23 cellular contexts compared by ENCODE assay signal in the genomic region with DNA sequence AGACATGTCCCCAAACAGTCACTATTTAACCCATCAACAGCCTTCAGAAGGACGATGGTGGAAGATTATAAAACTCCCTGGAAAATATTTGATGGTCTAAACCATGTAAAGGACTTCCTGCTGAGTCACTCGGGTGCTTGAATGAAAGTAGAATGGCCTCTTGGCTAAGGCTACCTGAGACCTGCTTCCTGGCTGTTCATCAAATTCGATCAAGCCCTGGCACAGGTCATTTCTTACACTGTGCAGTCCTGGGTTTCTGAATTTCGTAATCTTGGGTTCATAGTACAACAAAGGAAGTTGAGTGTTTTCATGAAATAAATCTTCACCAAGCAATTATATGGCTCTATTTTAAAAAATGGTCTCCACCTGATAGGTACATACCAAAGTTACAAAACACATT.
DNase-seq lines count a peak whose midpoint lies in the region; ATAC-seq and TF ChIP-seq lines count a peak whose summit lies in the region.
"Had no signal": no experiment of that assay in that cellular context is flagged by ENCODE, and none has a peak within 500 bp of the region (broad histone marks: within the 10 kb centered on the region; RNA-seq: fewer than 3 reads in every experiment).

No MANE protein-coding gene starts in this region.

- no peaks in the 10 kb centered on the region for H3K9me2 ChIP-seq in PC-3 (replicated peaks; ENCODE audit: low read length)
- no peaks in the 10 kb centered on the region for H3K9me2 ChIP-seq in PC-9 (ENCODE audit: insufficient read depth)

- H4K20me1 ChIP-seq in PC-3 (ENCODE audit: low read length): no peaks in the 10 kb centered on the region
- H4K20me1 ChIP-seq in PC-9 (ENCODE audit: insufficient read depth): no peaks in the 10 kb centered on the region

- H3K9ac ChIP-seq in PC-3 (ENCODE audit: low read length): no peak overlapping the region

- H3K9me3 ChIP-seq in PC-3 (ENCODE audit: low read length): no peaks in the 10 kb centered on the region
- H3K9me3 ChIP-seq in left lung: no peaks in the 10 kb centered on the region
- H3K9me3 ChIP-seq in stomach: no peaks in the 10 kb centered on the region
- H3K9me3 ChIP-seq in esophagus muscularis mucosa: no peaks in the 10 kb centered on the region
- no peaks in the 10 kb centered on the region for H3K9me3 ChIP-seq in PC-9 (ENCODE audit: insufficient read depth, low read depth)

- H3K79me2 ChIP-seq in PC-3 (ENCODE audit: low read length) (no peaks in the 10 kb centered on the region), PC-9 (ENCODE audit: low read depth) (no peaks in the 10 kb centered on the region)

- H3K27me3 ChIP-seq in PC-3 (ENCODE audit: low read length): peaks cover 85% of the 10 kb centered on the region
- H3K27me3 ChIP-seq in left lung: no peaks in the 10 kb centered on the region
- no peaks in the 10 kb centered on the region for H3K27me3 ChIP-seq in stomach
- peaks cover 0 to 45% (median 0%) of the 10 kb centered on the region in 4 donors for H3K27me3 ChIP-seq in esophagus muscularis mucosa
- H3K27me3 ChIP-seq in PC-9 (ENCODE audit: insufficient read depth, low read depth): peaks cover 98% of the 10 kb centered on the region
- H3K27me3 ChIP-seq: brain microvascular endothelial cell had no signal

- H3K4me3 ChIP-seq in PC-3 (ENCODE audit: low read length): no peak overlapping the region
- H3K4me3 ChIP-seq in left lung: no peak overlapping the region
- no peak overlapping the region for H3K4me3 ChIP-seq in stomach
- no peak overlapping the region for H3K4me3 ChIP-seq in esophagus muscularis mucosa
- H3K4me3 ChIP-seq in PC-9: no peak overlapping the region

- no peak for TF ChIP-seq CTCF in PC-3 (conservative IDR thresholded peaks at IDR 0.05; ENCODE audit: low read depth, low read length)
- TF ChIP-seq CTCF in left lung (IDR thresholded peaks at IDR 0.05): no peak
- no peak for TF ChIP-seq CTCF in stomach (IDR thresholded peaks at IDR 0.05)
- no peak for TF ChIP-seq CTCF in esophagus muscularis mucosa (IDR thresholded peaks at IDR 0.05)
- TF ChIP-seq CTCF in PC-9 (conservative IDR thresholded peaks at IDR 0.05): no peak

- H3K27ac ChIP-seq in PC-3 (ENCODE audit: low read length) (no peak overlapping the region), left lung (peak overlapping the region in 1 of 2 donors; percentile 53), stomach (peak overlapping the region in 1 of 5 donors; percentile 53), esophagus muscularis mucosa (replicated peaks in 1 of 4) (no peak overlapping the region), PC-9 (no peak overlapping the region)
- H3K27ac ChIP-seq: brain microvascular endothelial cell had no signal

- TF ChIP-seq EP300 in stomach (IDR thresholded peaks at IDR 0.05) (no peak), esophagus muscularis mucosa (IDR thresholded peaks at IDR 0.05) (no peak)

- no peak overlapping the region for H2AFZ ChIP-seq in PC-3 (ENCODE audit: low read length)
- no peak overlapping the region for H2AFZ ChIP-seq in PC-9

- CTCF ChIA-PET in PC-3 (lab: Charles Lee) (no interaction called here), PC-9 (lab: Charles Lee) (no interaction called here)

- H3K36me3 ChIP-seq in PC-3 (ENCODE audit: low read depth, low read length): no peaks in the 10 kb centered on the region
- no peaks in the 10 kb centered on the region for H3K36me3 ChIP-seq in left lung
- H3K36me3 ChIP-seq in stomach: no peaks in the 10 kb centered on the region
- H3K36me3 ChIP-seq in esophagus muscularis mucosa: no peaks in the 10 kb centered on the region
- no peaks in the 10 kb centered on the region for H3K36me3 ChIP-seq in PC-9 (ENCODE audit: low read depth)
- H3K36me3 ChIP-seq: brain microvascular endothelial cell had no signal

- TF ChIP-seq POLR2A in stomach (IDR thresholded peaks at IDR 0.05): no peak
- no peak for TF ChIP-seq POLR2A in esophagus muscularis mucosa (IDR thresholded peaks at IDR 0.05; ENCODE audit: low read depth)

- no peaks in the 10 kb centered on the region for H3K4me1 ChIP-seq in PC-3 (ENCODE audit: insufficient read depth, low read length)
- no peaks in the 10 kb centered on the region for H3K4me1 ChIP-seq in left lung
- peaks cover 0 to 8% (median 4%) of the 10 kb centered on the region in 4 donors for H3K4me1 ChIP-seq in stomach
- no peaks in the 10 kb centered on the region for H3K4me1 ChIP-seq in esophagus muscularis mucosa
- no peaks in the 10 kb centered on the region for H3K4me1 ChIP-seq in PC-9 (replicated peaks; ENCODE audit: insufficient read depth)

- WGBS in stomach, 5 donors: 27 to 54% (median 38%) methylated on average over 4 of the region's 4 CpGs
- WGBS in esophagus muscularis mucosa: 58% methylated on average over 4 of the region's 4 CpGs

- DNase-seq in DMS53 treated with DMSO at 0.1 percent for 48 hours (lab: John Stamatoyannopoulos, UW; ENCODE audit: unreplicated experiment): peak; percentile 15
- peak; percentile 21 for DNase-seq in PC-3
- DNase-seq in left lung: peak in 1 of 2 donors; percentile 52
- peak; percentile 53 for DNase-seq in stomach
- DNase-seq in NCI-H510A (lab: John Stamatoyannopoulos, UW): no peak
- DNase-seq in esophagus muscularis mucosa (ENCODE audit: extremely low spot score): no peak
- DNase-seq in PC-9: no peak
- DNase-seq: ACHN; activated CD4-positive, alpha-beta T cell treated with anti-CD3 and anti-CD28 coated beads, Interleukin-2, amount 50 U/mL, for 4 hours; activated naive CD4-positive, alpha-beta T cell treated with anti-CD3 and anti-CD28 coated beads, Interleukin-2, amount 10 ng/mL, durations not matched to agents 7 days and 5 days; brain microvascular endothelial cell; COR-L47; effector CD8-positive, alpha-beta T cell; EL; erythroblast; Karpas-422; kidney; NCI-H524 treated with DMSO at 0.1 percent for 48 hours; NK-92 treated with Interleukin-12 subunit alpha and Interleukin-12 subunit beta, amount 100 ng/mL, for 24 hours; SHP77 treated with DMSO at 0.1 percent for 48 hours; stimulated activated naive CD4-positive, alpha-beta T cell; SW 1271 had no signal

- H3F3A ChIP-seq in PC-3 (ENCODE audit: low read length, unreplicated experiment): no peaks in the 10 kb centered on the region
- no peaks in the 10 kb centered on the region for H3F3A ChIP-seq in PC-9 (ENCODE audit: insufficient read depth, low read depth)

- peak; percentile 38; the same call in 1 of the 2 replicates for ATAC-seq in PC-3
- ATAC-seq in left lung: peak; percentile 91
- ATAC-seq: Panc1 had no signal

- intact Hi-C loops in PC-3 (cut with micrococcal nuclease): no loop called here
- intact Hi-C loops in left lung (cut with DNase I): no loop called here
- intact Hi-C loops in stomach (cut with DNase I; ENCODE audit: low total_unique reads): no loop called here
- intact Hi-C loops in esophagus muscularis mucosa (cut with DNase I): no loop called here
- intact Hi-C loops in PC-9 (cut with micrococcal nuclease; ENCODE audit: unreplicated experiment): no loop called here

- POLR2A ChIA-PET in PC-3 (lab: Charles Lee; ENCODE audit: unreplicated experiment) (no interaction called here), PC-9 (lab: Charles Lee; ENCODE audit: unreplicated experiment) (no interaction called here)

- BruUV-seq in PC-3 (replicated peaks; lab: Mats Ljungman, UMichigan) (no TSS peak), PC-9 (replicated peaks; lab: Mats Ljungman, UMichigan) (no TSS peak)

- no peak overlapping the region for H3K4me2 ChIP-seq in PC-3 (ENCODE audit: low read length)
- H3K4me2 ChIP-seq in PC-9: no peak overlapping the region

Comparison
In these comparisons a context has a peak if more than half of its experiments do, and no peak if none do; other contexts are left out.
1. DNase-seq: peak in DMS53 treated with DMSO at 0.1 percent for 48 hours (single experiment), PC-3 (single experiment) and stomach (single experiment); none in NCI-H510A (single experiment), esophagus muscularis mucosa (single experiment) and PC-9 (0 of 2).